8 cellular contexts compared by ENCODE assay signal in the genomic region with DNA sequence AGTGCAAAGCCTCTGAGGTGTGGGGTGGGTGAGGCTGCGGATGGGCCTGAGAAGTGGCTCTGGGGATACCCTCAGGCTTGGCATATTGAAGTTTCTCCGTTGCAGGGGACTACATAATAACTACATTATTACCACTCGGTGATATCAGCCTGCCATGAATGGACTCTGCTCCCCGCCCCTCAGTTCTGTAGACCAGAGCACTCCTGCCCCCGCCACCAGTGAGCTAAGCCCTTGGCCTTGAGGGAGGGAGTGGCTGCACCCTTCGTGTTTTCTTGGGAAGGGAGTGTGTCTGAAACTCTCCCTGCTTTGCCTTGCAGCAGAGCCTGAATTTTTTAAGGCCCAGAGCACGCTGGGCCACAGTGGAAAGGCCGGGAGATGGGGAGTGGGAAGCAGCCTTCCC. TPM values are rescaled to one million over a fixed set of nuclear protein-coding genes. Genes with fewer than 3 reads are reported as not detected.
A peak's percentile ranks its signal among the peaks of the same experiment; 100 is the strongest.
DNase-seq lines count a peak whose midpoint lies in the region; ATAC-seq and TF ChIP-seq lines count a peak whose summit lies in the region.

No MANE protein-coding gene starts in this region.

- H3K27ac Mint-ChIP-seq in activated CD8-positive, alpha-beta T cell treated with anti-CD3 and anti-CD28 coated beads for 36 hours: peak overlapping the region; percentile 97
- H3K27ac Mint-ChIP-seq in stimulated activated naive CD8-positive, alpha-beta T cell treated with anti-CD3 and anti-CD28 coated beads, Interleukin-15, Interleukin-2, amounts not matched to agents 100 ng/mL and 50 ng/mL, for 24 hours: peak overlapping the region; percentile 99

- H3K4me1 ChIP-seq in iPS-15b (ENCODE audit: control insufficient read depth, insufficient read depth, low read length): peaks cover 14% of the 10 kb centered on the region

- H3K36me3 Mint-ChIP-seq in activated CD8-positive, alpha-beta T cell treated with anti-CD3 and anti-CD28 coated beads for 36 hours (ENCODE audit: low read depth): peaks cover 48% of the 10 kb centered on the region
- peaks cover 26% of the 10 kb centered on the region for H3K36me3 Mint-ChIP-seq in stimulated activated naive CD8-positive, alpha-beta T cell treated with anti-CD3 and anti-CD28 coated beads, Interleukin-15, Interleukin-2, amounts not matched to agents 100 ng/mL and 50 ng/mL, for 24 hours (ENCODE audit: low read depth)

- peak overlapping the region; percentile 87 for H3K4me3 ChIP-seq in iPS-15b (ENCODE audit: low read depth, low read length)

- intact Hi-C loops in activated CD8-positive, alpha-beta T cell treated with anti-CD3 and anti-CD28 coated beads for 36 hours (cut with micrococcal nuclease): loop anchor here (5.0 to 10.0 kb wide), 4 partner anchors 36 to 123 kb away; no protein-coding TSS in a partner anchor

- ATAC-seq in activated CD8-positive, alpha-beta T cell treated with anti-CD3 and anti-CD28 coated beads for 36 hours: peak; percentile 0

- no peak overlapping the region for H3K9ac ChIP-seq in iPS-15b (ENCODE audit: low read depth, low read length)

- H3K36me3 ChIP-seq in iPS-15b (ENCODE audit: control insufficient read depth, insufficient read depth, low read length): peaks cover 6% of the 10 kb centered on the region

- POLR2A ChIA-PET in activated CD8-positive, alpha-beta T cell treated with anti-CD3 and anti-CD28 coated beads for 36 hours (lab: Charles Lee): interaction anchor here (1.0 to 5.3 kb wide), 19 partner anchors 9 to 173 kb away, joined by 3 to 69 read pairs (median 11); partner anchors contain the start of genes KDM2B and MORN3

- CTCF ChIA-PET in activated CD8-positive, alpha-beta T cell treated with anti-CD3 and anti-CD28 coated beads for 36 hours (lab: Charles Lee): interaction anchor here (1.0 to 9.2 kb wide), 13 partner anchors 9 to 166 kb away, joined by 3 to 76 read pairs (median 9); partner anchors contain the start of genes MORN3 and RHOF

- H3K4me3 Mint-ChIP-seq in activated CD8-positive, alpha-beta T cell treated with anti-CD3 and anti-CD28 coated beads for 36 hours: peak overlapping the region; percentile 94
- H3K4me3 Mint-ChIP-seq in stimulated activated naive CD8-positive, alpha-beta T cell treated with anti-CD3 and anti-CD28 coated beads, Interleukin-15, Interleukin-2, amounts not matched to agents 100 ng/mL and 50 ng/mL, for 24 hours: peak overlapping the region; percentile 93

- H3K27me3 ChIP-seq in iPS-15b (ENCODE audit: control insufficient read depth, insufficient read depth, low read length): no peaks in the 10 kb centered on the region

- H3K4me1 Mint-ChIP-seq in activated CD8-positive, alpha-beta T cell treated with anti-CD3 and anti-CD28 coated beads for 36 hours (ENCODE audit: low read depth): peaks cover 47% of the 10 kb centered on the region
- H3K4me1 Mint-ChIP-seq in stimulated activated naive CD8-positive, alpha-beta T cell treated with anti-CD3 and anti-CD28 coated beads, Interleukin-15, Interleukin-2, amounts not matched to agents 100 ng/mL and 50 ng/mL, for 24 hours (ENCODE audit: low read depth): peaks cover 73% of the 10 kb centered on the region

- H3K27me3 Mint-ChIP-seq in activated CD8-positive, alpha-beta T cell treated with anti-CD3 and anti-CD28 coated beads for 36 hours: no peaks in the 10 kb centered on the region
- no peaks in the 10 kb centered on the region for H3K27me3 Mint-ChIP-seq in stimulated activated naive CD8-positive, alpha-beta T cell treated with anti-CD3 and anti-CD28 coated beads, Interleukin-15, Interleukin-2, amounts not matched to agents 100 ng/mL and 50 ng/mL, for 24 hours

- peak; percentile 23 for DNase-seq in NCI-H146 (lab: John Stamatoyannopoulos, UW)
- no peak for DNase-seq in NCI-H146 treated with DMSO at 0.1 percent for 48 hours (lab: John Stamatoyannopoulos, UW; ENCODE audit: unreplicated experiment)
- DNase-seq in activated CD8-positive, alpha-beta T cell treated with anti-CD3 and anti-CD28 coated beads for 36 hours: peak; percentile 46
- no peak for DNase-seq in DMS53 treated with DMSO at 0.1 percent for 48 hours (lab: John Stamatoyannopoulos, UW; ENCODE audit: unreplicated experiment)
- DNase-seq in NCI-H2107 (lab: John Stamatoyannopoulos, UW): no peak
- no peak for DNase-seq in midbrain (lab: John Stamatoyannopoulos, UW)

- TF ChIP-seq CTCF in activated CD8-positive, alpha-beta T cell treated with anti-CD3 and anti-CD28 coated beads for 36 hours (IDR thresholded peaks at IDR 0.05): no peak

- H3K9me3 Mint-ChIP-seq in activated CD8-positive, alpha-beta T cell treated with anti-CD3 and anti-CD28 coated beads for 36 hours: no peaks in the 10 kb centered on the region
- no peaks in the 10 kb centered on the region for H3K9me3 Mint-ChIP-seq in stimulated activated naive CD8-positive, alpha-beta T cell treated with anti-CD3 and anti-CD28 coated beads, Interleukin-15, Interleukin-2, amounts not matched to agents 100 ng/mL and 50 ng/mL, for 24 hours

- no peaks in the 10 kb centered on the region for H3K9me3 ChIP-seq in iPS-15b (ENCODE audit: control insufficient read depth, insufficient read depth, low read length)

RNA-seq across cellular contexts. Expression of gene ORAI1, which starts 1.7 kb away (rescaled TPM):
- total RNA-seq in activated CD8-positive, alpha-beta T cell treated with anti-CD3 and anti-CD28 coated beads for 36 hours: 10 to 100 TPM; 37.0 to 38.1 TPM

RNA-seq across cellular contexts. Expression of gene MORN3, which starts 41.4 kb away (rescaled TPM):
- 1 to 10 TPM in 1 of 2 experiments, under 1 TPM in 1; 0.51 to 1.1 TPM for total RNA-seq in activated CD8-positive, alpha-beta T cell treated with anti-CD3 and anti-CD28 coated beads for 36 hours

RNA-seq across cellular contexts. Expression of gene KDM2B, which starts 47.2 kb away (rescaled TPM):
- total RNA-seq in activated CD8-positive, alpha-beta T cell treated with anti-CD3 and anti-CD28 coated beads for 36 hours: 10 to 100 TPM; 61.0 to 61.7 TPM

Comparison
In these comparisons a context has a peak if more than half of its experiments do, and no peak if none do; other contexts are left out.
1. DNase-seq: peak in NCI-H146 (single experiment) and activated CD8-positive, alpha-beta T cell treated with anti-CD3 and anti-CD28 coated beads for 36 hours (single experiment); none in NCI-H146 treated with DMSO at 0.1 percent for 48 hours (single experiment), DMS53 treated with DMSO at 0.1 percent for 48 hours (single experiment), NCI-H2107 (single experiment) and midbrain (single experiment).